Comparison of ENCODE assay signal across 1 cellular context in the genomic region with DNA sequence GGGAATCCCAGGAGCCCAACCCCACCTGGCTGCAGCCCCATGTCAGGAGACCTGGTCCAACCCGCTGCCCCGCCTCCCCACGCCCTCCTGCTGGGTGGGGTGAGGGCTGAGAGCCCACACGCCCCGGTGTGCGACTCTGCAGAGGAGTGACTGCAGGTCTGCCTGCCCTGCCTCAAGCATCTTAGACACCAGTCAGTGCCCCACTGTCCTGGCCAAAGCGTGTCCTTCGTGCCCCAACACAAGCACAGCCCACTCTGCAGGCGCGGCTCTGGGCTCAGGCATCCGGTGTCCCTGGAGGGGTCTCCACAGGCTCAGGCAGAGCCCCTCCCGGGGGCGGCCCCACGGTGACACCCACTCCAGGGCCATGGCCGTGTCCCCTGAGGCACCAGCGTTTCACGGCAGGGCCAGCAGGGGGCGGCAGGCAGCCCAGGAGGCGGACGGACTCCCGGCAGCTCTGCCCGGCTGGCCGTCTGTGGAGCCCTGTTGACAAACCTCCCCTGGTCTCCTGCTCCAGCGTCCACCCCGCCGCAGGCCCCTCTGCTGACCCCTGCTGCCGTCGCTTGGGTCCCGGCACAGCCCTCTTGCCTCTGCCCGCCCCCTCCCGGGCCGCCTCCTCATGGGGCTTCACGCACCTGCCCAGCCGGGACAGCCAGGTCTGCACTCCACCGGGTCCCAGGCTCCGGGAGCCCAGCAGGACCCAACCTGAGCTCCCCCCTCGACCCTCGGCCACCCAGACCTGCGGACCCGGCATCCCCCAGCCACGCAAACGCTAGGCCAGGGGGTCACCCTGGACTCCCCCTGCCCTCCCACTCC.
TF ChIP-seq lines count a peak whose summit lies in the region.

No MANE protein-coding gene starts in this region.

TF ChIP-seq in HEK293, 187 proteins besides CTCF, POLR2A, EP300 and RAD21 (continued from another document):
- TF ChIP-seq, protein P1, sequence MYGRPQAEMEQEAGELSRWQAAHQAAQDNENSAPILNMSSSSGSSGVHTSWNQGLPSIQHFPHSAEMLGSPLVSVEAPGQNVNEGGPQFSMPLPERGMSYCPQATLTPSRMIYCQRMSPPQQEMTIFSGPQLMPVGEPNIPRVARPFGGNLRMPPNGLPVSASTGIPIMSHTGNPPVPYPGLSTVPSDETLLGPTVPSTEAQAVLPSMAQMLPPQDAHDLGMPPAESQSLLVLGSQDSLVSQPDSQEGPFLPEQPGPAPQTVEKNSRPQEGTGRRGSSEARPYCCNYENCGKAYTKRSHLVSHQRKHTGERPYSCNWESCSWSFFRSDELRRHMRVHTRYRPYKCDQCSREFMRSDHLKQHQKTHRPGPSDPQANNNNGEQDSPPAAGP (tag by site-specific recombination; IDR thresholded peaks at IDR 0.05): peak; percentile 64; the same call in 1 of the 2 replicates
- TF ChIP-seq, protein P2, sequence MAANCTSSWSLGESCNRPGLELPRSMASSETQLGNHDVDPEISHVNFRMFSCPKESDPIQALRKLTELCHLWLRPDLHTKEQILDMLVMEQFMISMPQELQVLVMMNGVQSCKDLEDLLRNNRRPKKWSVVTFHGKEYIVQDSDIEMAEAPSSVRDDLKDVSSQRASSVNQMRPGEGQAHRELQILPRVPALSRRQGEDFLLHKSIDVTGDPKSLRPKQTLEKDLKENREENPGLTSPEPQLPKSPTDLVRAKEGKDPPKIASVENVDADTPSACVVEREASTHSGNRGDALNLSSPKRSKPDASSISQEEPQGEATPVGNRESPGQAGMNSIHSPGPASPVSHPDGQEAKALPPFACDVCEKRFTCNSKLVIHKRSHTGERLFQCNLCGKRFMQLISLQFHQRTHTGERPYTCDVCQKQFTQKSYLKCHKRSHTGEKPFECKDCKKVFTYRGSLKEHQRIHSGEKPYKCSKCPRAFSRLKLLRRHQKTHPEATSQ (tag by site-specific recombination; IDR thresholded peaks at IDR 0.05): 0 out of 2 replicates have a peak, but pooled peaks have one; percentile 56
- TF ChIP-seq KLF9 (tag by site-specific recombination; IDR thresholded peaks at IDR 0.05; ENCODE audit: low read depth) (peak; percentile 74), SP2 (tag by site-specific recombination; IDR thresholded peaks at IDR 0.05) (peak; percentile 24), ZBTB8A (tag by site-specific recombination; IDR thresholded peaks at IDR 0.05) (peak; percentile 27; the same call in 1 of the 2 replicates), PRDM2 (tag by site-specific recombination; IDR thresholded peaks at IDR 0.05; ENCODE audit: borderline replicate concordance) (no peak), PATZ1 (tag by site-specific recombination; IDR thresholded peaks at IDR 0.05) (peak; percentile 97), ZIC2 (tag by site-specific recombination; IDR thresholded peaks at IDR 0.05) (peak; percentile 92), SP3 (tag by site-specific recombination; IDR thresholded peaks at IDR 0.05) (peak; percentile 87), ZNF214 (tag by site-specific recombination; IDR thresholded peaks at IDR 0.05; ENCODE audit: borderline replicate concordance) (no peak), ZBTB48 (tag by site-specific recombination; IDR thresholded peaks at IDR 0.05) (no peak; the same call in 1 of the 2 replicates), ZNF48 (tag by site-specific recombination; IDR thresholded peaks at IDR 0.05) (no peak), ZNF654 (tag by site-specific recombination; IDR thresholded peaks at IDR 0.05; ENCODE audit: low read depth) (peak; percentile 10; the same call in 1 of the 2 replicates)
- TF ChIP-seq, protein P3, sequence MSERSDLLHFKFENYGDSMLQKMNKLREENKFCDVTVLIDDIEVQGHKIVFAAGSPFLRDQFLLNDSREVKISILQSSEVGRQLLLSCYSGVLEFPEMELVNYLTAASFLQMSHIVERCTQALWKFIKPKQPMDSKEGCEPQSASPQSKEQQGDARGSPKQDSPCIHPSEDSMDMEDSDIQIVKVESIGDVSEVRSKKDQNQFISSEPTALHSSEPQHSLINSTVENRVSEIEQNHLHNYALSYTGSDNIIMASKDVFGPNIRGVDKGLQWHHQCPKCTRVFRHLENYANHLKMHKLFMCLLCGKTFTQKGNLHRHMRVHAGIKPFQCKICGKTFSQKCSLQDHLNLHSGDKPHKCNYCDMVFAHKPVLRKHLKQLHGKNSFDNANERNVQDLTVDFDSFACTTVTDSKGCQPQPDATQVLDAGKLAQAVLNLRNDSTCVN (tag by site-specific recombination; optimal IDR thresholded peaks at IDR 0.05): peak; percentile 15
- TF ChIP-seq, protein P4, sequence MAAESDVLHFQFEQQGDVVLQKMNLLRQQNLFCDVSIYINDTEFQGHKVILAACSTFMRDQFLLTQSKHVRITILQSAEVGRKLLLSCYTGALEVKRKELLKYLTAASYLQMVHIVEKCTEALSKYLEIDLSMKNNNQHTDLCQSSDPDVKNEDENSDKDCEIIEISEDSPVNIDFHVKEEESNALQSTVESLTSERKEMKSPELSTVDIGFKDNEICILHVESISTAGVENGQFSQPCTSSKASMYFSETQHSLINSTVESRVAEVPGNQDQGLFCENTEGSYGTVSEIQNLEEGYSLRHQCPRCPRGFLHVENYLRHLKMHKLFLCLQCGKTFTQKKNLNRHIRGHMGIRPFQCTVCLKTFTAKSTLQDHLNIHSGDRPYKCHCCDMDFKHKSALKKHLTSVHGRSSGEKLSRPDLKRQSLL (tag by site-specific recombination; IDR thresholded peaks at IDR 0.05): no peak
